8 cellular contexts compared by ENCODE assay signal in the genomic region with DNA sequence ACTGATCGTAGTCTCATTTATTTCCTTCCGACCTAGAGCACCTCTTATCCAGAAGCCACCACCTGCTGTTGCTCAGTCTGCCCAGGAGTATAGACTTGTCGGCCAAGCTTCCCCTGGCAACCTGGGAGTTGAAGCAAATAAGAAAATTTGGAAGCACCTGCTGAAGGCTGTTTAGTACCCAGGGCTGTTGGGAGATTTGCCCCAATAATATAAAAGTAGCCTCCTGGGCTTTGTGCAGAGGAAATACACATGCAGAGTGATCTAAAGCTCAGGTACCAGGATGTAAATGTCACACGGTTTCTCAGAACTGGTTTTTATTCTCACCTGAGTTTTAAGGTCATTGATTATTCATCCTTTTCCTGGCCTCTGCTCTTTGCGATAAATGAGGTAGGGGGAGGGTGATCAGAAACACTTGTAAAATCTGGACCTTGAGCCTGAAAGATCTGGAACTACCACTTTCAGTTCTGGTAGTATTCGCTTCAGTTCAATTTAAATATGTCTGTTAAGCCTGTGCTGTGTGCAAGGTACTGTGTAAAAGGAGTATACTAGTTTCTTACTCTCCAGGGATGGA. TPM values are rescaled to one million over a fixed set of nuclear protein-coding genes. Genes with fewer than 3 reads are reported as not detected.
DNase-seq lines count a peak whose midpoint lies in the region; ATAC-seq and TF ChIP-seq lines count a peak whose summit lies in the region.

No MANE protein-coding gene starts in this region.

- dilution Hi-C loops in mammary epithelial cell (cut with HindIII; ENCODE audit: low sequenced_read_pairs): no loop called here

- H3K79me2 ChIP-seq in mammary epithelial cell (ENCODE audit: insufficient read depth, low read length): peaks cover 43% of the 10 kb centered on the region

- peaks cover 3% of the 10 kb centered on the region; the same call in 1 of the 2 replicates for H3K9me3 ChIP-seq in AG04450 (ENCODE audit: control insufficient read depth, insufficient read depth, low read length)
- no peaks in the 10 kb centered on the region for H3K9me3 ChIP-seq in mammary epithelial cell (replicated peaks; ENCODE audit: insufficient read depth, low read length)
- H3K9me3 ChIP-seq in mucosa of stomach (ENCODE audit: control insufficient read depth, low read length): no peaks in the 10 kb centered on the region

- H2AFZ ChIP-seq in mammary epithelial cell (ENCODE audit: low read depth, low read length): peak overlapping the region; percentile 88

- H4K20me1 ChIP-seq in mammary epithelial cell (ENCODE audit: insufficient read depth, low read length): no peaks in the 10 kb centered on the region

- intact Hi-C loops in mammary epithelial cell (cut with micrococcal nuclease): loop anchor here (1.0 to 2.0 kb wide), 4 partner anchors 19 to 266 kb away; no protein-coding TSS in a partner anchor

- no peak for ATAC-seq in GM19397 (IDR thresholded peaks at IDR 0.05; ENCODE audit: unreplicated experiment)

- H3K9ac ChIP-seq in mammary epithelial cell (ENCODE audit: insufficient read depth, low read length) (peak overlapping the region; percentile 31), mucosa of stomach (ENCODE audit: low read length) (peak overlapping the region; percentile 96)

- WGBS in mammary epithelial cell (ENCODE audit: low coverage, missing lambda C conversion rate): 33% methylated on average over 4 of the region's 6 CpGs

- in situ Hi-C loops in mammary epithelial cell (cut with MboI; ENCODE audit: low sequenced_read_pairs in 2 of 2): no loop called here

- H3K4me3 ChIP-seq in AG04450 (ENCODE audit: low read depth, low read length) (peak overlapping the region; percentile 50), HL-60 (replicated peaks; ENCODE audit: insufficient read depth, low read length) (peak overlapping the region; percentile 27), mammary epithelial cell (replicated peaks in 1 of 3; ENCODE audit: insufficient read depth in 1 of 3, low read depth in 2 of 3, low read length in 3 of 3) (peak overlapping the region; percentile 15 to 32 (median 27)), mucosa of stomach (ENCODE audit: low read length) (peak overlapping the region; percentile 55)

- CTCF ChIA-PET in AG04450 (lab: Charles Lee) (interaction anchor here (1.0 to 1.3 kb wide), 3 partner anchors 33 to 508 kb away, joined by 3 to 5 read pairs (median 4); no protein-coding TSS in a partner anchor), mammary epithelial cell (lab: Charles Lee; ENCODE audit: low non-redundant PET) (no interaction called here)

- TF ChIP-seq CTCF in AG04450 (IDR thresholded peaks at IDR 0.05; ENCODE audit: low read depth, low read length) (no peak), HL-60 (IDR thresholded peaks at IDR 0.05; ENCODE audit: insufficient read depth, low read length) (no peak), mammary epithelial cell (conservative IDR thresholded peaks at IDR 0.05 in 1 of 2, IDR thresholded peaks at IDR 0.05 in 1 of 2; ENCODE audit: extremely low read depth in 1 of 2, insufficient read depth in 1 of 2, low read depth in 1 of 2, low read length in 2 of 2) (no peak)

- H3K36me3 ChIP-seq in mammary epithelial cell (ENCODE audit: insufficient read depth, low read length) (no peaks in the 10 kb centered on the region), mucosa of stomach (ENCODE audit: control insufficient read depth, insufficient read depth, low read length) (no peaks in the 10 kb centered on the region)

- POLR2A ChIA-PET in AG04450 (lab: Yijun Ruan, JAX): no interaction called here

- DNase-seq in AG04450 (ENCODE audit: low read depth, low spot score): no peak
- DNase-seq in HL-60 (ENCODE audit: low read depth in 1 of 2, low spot score in 1 of 2): no peak
- no peak for DNase-seq in mammary epithelial cell
- DNase-seq in activated CD4-positive, CD25-positive, alpha-beta regulatory T cell treated with anti-CD3 and anti-CD28 coated beads, Interleukin-2, amount 50 U/mL, for 72 hours: no peak
- no peak for DNase-seq in NCI-H2029 (lab: John Stamatoyannopoulos, UW)
- no peak for DNase-seq in DMS153 (lab: John Stamatoyannopoulos, UW)

- no peak overlapping the region for H3K27ac ChIP-seq in AG04450 (ENCODE audit: low read depth, low read length)
- peak overlapping the region; percentile 98 for H3K27ac ChIP-seq in HL-60 (replicated peaks)
- no peak overlapping the region for H3K27ac ChIP-seq in mammary epithelial cell (ENCODE audit: insufficient read depth, low read depth, low read length)

- H3K27me3 ChIP-seq in AG04450 (ENCODE audit: control insufficient read depth, insufficient read depth, low read length) (peaks cover 14% of the 10 kb centered on the region), HL-60 (ENCODE audit: insufficient read depth, poor library complexity, severe bottlenecking) (no peaks in the 10 kb centered on the region), mammary epithelial cell (ENCODE audit: insufficient read depth, low read length) (no peaks in the 10 kb centered on the region), mucosa of stomach (ENCODE audit: control insufficient read depth, insufficient read depth, low read length) (no peaks in the 10 kb centered on the region)

- H3K4me1 ChIP-seq in mammary epithelial cell (ENCODE audit: insufficient read depth, low read length) (peaks cover 4% of the 10 kb centered on the region), mucosa of stomach (ENCODE audit: control insufficient read depth, insufficient read depth, low read length) (peaks cover 11% of the 10 kb centered on the region)

- no TSS peak for BruUV-seq in mammary epithelial cell (replicated peaks; lab: Mats Ljungman, UMichigan)

- peak overlapping the region; percentile 81 for H3K4me2 ChIP-seq in mammary epithelial cell (ENCODE audit: insufficient read depth, low read depth, low read length)

RNA-seq across cellular contexts. Expression of gene COX7A2L, which starts 0.8 kb away (rescaled TPM):
- 204 and 245 TPM in 2 replicates for polyA plus RNA-seq in AG04450 (2011; rRNA removed)
- 79.1 and 85.7 TPM in 2 replicates for polyA minus RNA-seq in AG04450 (2011; rRNA and poly(A)+ RNA removed)
- 100 to 1,000 TPM; 129 to 238 TPM for total RNA-seq in mammary epithelial cell
- polyA plus RNA-seq in mammary epithelial cell: 102 TPM
- polyA minus RNA-seq in mammary epithelial cell: 109 TPM
